23 cellular contexts compared by ENCODE assay signal in genomic region chr9:112110094-112110772, GRCh38.
A peak's percentile ranks its signal among the peaks of the same experiment; 100 is the strongest.
DNase-seq lines count a peak whose midpoint lies in the region; ATAC-seq and TF ChIP-seq lines count a peak whose summit lies in the region.
"Had no signal": no experiment of that assay in that cellular context is flagged by ENCODE, and none has a peak within 500 bp of the region (broad histone marks: within the 10 kb centered on the region; RNA-seq: fewer than 3 reads in every experiment).

No MANE protein-coding gene starts in this region.

- H3K9me3 ChIP-seq in CD4-positive, CD25-positive, alpha-beta regulatory T cell (ENCODE audit: control insufficient read depth in 2 of 2, low read length in 2 of 2) = no peaks in the 10 kb centered on the region
- H3K9me3 ChIP-seq: heart left ventricle, left lung, right lobe of liver, tibial nerve had no signal

- no peak for TF ChIP-seq CTCF in epithelial cell of esophagus (IDR thresholded peaks at IDR 0.05; ENCODE audit: insufficient read depth, low read depth, low read length, missing control alignments)

- H3K27me3 Mint-ChIP-seq in CD4-positive, CD25-positive, alpha-beta regulatory T cell = no peaks in the 10 kb centered on the region
- H3K27me3 Mint-ChIP-seq in naive B cell = no peaks in the 10 kb centered on the region
- H3K27me3 Mint-ChIP-seq: activated CD4-positive, alpha-beta T cell treated with anti-CD3 and anti-CD28 coated beads, Interleukin-2, amount 10 ng/mL, durations not matched to agents 7 days and 5 days; IgD-negative memory B cell; naive thymus-derived CD8-positive, alpha-beta T cell; stimulated activated naive CD8-positive, alpha-beta T cell treated with anti-CD3 and anti-CD28 coated beads, Interleukin-15, Interleukin-2, amounts not matched to agents 100 ng/mL and 50 ng/mL, for 24 hours had no signal

- no peaks in the 10 kb centered on the region for H3K4me1 ChIP-seq in CD4-positive, CD25-positive, alpha-beta regulatory T cell (ENCODE audit: control insufficient read depth, insufficient read depth, low read length, poor library complexity, severe bottlenecking)
- H3K4me1 ChIP-seq: left lung, tibial nerve had no signal

- no peak for DNase-seq in CD4-positive, CD25-positive, alpha-beta regulatory T cell
- DNase-seq in LoVo (ENCODE audit: low spot score) = peak; percentile 67
- DNase-seq in epithelial cell of esophagus (ENCODE audit: low read depth) = peak; percentile 81
- DNase-seq in naive B cell = no peak
- DNase-seq in NCI-H2107 (lab: John Stamatoyannopoulos, UW) = no peak
- no peak for DNase-seq in NCI-H446 (lab: John Stamatoyannopoulos, UW)
- no peak for DNase-seq in SIG-M5 treated with dmso at 0.1 percent for 504 hours (lab: John Stamatoyannopoulos, UW; ENCODE audit: unreplicated experiment)
- DNase-seq: activated CD4-positive, alpha-beta T cell treated with anti-CD3 and anti-CD28 coated beads, Interleukin-2, amount 10 ng/mL, durations not matched to agents 7 days and 5 days; activated naive CD4-positive, alpha-beta T cell treated with anti-CD3 and anti-CD28 coated beads, Interleukin-2, amount 50 U/mL, for 16 hours; CD8-positive, alpha-beta T cell; heart left ventricle; left lung; MM.1S; naive thymus-derived CD8-positive, alpha-beta T cell; NCI-H2081 treated with DMSO at 0.1 percent for 48 hours; posterior cingulate gyrus; right lobe of liver had no signal

- no peaks in the 10 kb centered on the region for H3K9me3 Mint-ChIP-seq in CD4-positive, CD25-positive, alpha-beta regulatory T cell
- no peaks in the 10 kb centered on the region for H3K9me3 Mint-ChIP-seq in naive B cell
- H3K9me3 Mint-ChIP-seq: activated CD4-positive, alpha-beta T cell treated with anti-CD3 and anti-CD28 coated beads, Interleukin-2, amount 10 ng/mL, durations not matched to agents 7 days and 5 days; activated T-helper 1 cell treated with anti-CD3 and anti-CD28 coated beads, Interleukin-12 subunit alpha, Interleukin-12 subunit beta, Interleukin-2, Interleukin-4 antibody, amounts not matched to agents 30 ng/mL and 10 ng/mL and 1 ng/mL, durations not matched to agents 14 hours and 24 hours and 36 hours; CD8-positive, alpha-beta T cell; IgD-negative memory B cell; naive thymus-derived CD8-positive, alpha-beta T cell; stimulated activated naive CD8-positive, alpha-beta T cell treated with anti-CD3 and anti-CD28 coated beads, Interleukin-15, Interleukin-2, amounts not matched to agents 100 ng/mL and 50 ng/mL, for 24 hours had no signal

- no peak overlapping the region for H3K4me3 ChIP-seq in CD4-positive, CD25-positive, alpha-beta regulatory T cell (ENCODE audit: low read depth, low read length)
- no peak overlapping the region for H3K4me3 ChIP-seq in epithelial cell of esophagus (ENCODE audit: low read length)
- H3K4me3 ChIP-seq: heart left ventricle, left lung, right lobe of liver, tibial nerve had no signal

- no peaks in the 10 kb centered on the region for H3K27me3 ChIP-seq in CD4-positive, CD25-positive, alpha-beta regulatory T cell (ENCODE audit: control insufficient read depth, insufficient read depth, low read length)
- H3K27me3 ChIP-seq: heart left ventricle, left lung, right lobe of liver, tibial nerve had no signal

- no peak overlapping the region for H3K27ac ChIP-seq in CD4-positive, CD25-positive, alpha-beta regulatory T cell (ENCODE audit: insufficient read depth, low read length, poor library complexity, severe bottlenecking)
- H3K27ac ChIP-seq: heart left ventricle, left lung, right lobe of liver, tibial nerve had no signal

- H3K36me3 ChIP-seq in CD4-positive, CD25-positive, alpha-beta regulatory T cell (ENCODE audit: control insufficient read depth, insufficient read depth, low read length) = peaks cover 4% of the 10 kb centered on the region
- H3K36me3 ChIP-seq: right lobe of liver, tibial nerve had no signal

- H3K4me3 Mint-ChIP-seq in CD4-positive, CD25-positive, alpha-beta regulatory T cell = no peak overlapping the region
- H3K4me3 Mint-ChIP-seq in naive B cell = peak overlapping the region in 7 of 8 donors; percentile 16 to 79 (median 46)
- H3K4me3 Mint-ChIP-seq: activated CD4-positive, alpha-beta T cell treated with anti-CD3 and anti-CD28 coated beads, Interleukin-2, amount 10 ng/mL, durations not matched to agents 7 days and 5 days; activated T-helper 1 cell treated with anti-CD3 and anti-CD28 coated beads, Interleukin-12 subunit alpha, Interleukin-12 subunit beta, Interleukin-2, Interleukin-4 antibody, amounts not matched to agents 30 ng/mL and 10 ng/mL and 1 ng/mL, durations not matched to agents 14 hours and 24 hours and 36 hours; CD8-positive, alpha-beta T cell; IgD-negative memory B cell; naive thymus-derived CD8-positive, alpha-beta T cell; stimulated activated naive CD8-positive, alpha-beta T cell treated with anti-CD3 and anti-CD28 coated beads, Interleukin-15, Interleukin-2, amounts not matched to agents 100 ng/mL and 50 ng/mL, for 24 hours had no signal

- peak overlapping the region in 2 of 3 donors; percentile 26 to 73 for H3K27ac Mint-ChIP-seq in CD4-positive, CD25-positive, alpha-beta regulatory T cell
- H3K27ac Mint-ChIP-seq in naive B cell = peak overlapping the region in 1 of 6 donors; percentile 51
- H3K27ac Mint-ChIP-seq: activated CD4-positive, alpha-beta T cell treated with anti-CD3 and anti-CD28 coated beads, Interleukin-2, amount 10 ng/mL, durations not matched to agents 7 days and 5 days; activated T-helper 1 cell treated with anti-CD3 and anti-CD28 coated beads, Interleukin-12 subunit alpha, Interleukin-12 subunit beta, Interleukin-2, Interleukin-4 antibody, amounts not matched to agents 30 ng/mL and 10 ng/mL and 1 ng/mL, durations not matched to agents 14 hours and 24 hours and 36 hours; CD8-positive, alpha-beta T cell; IgD-negative memory B cell had no signal

- no peak for ATAC-seq in CD4-positive, CD25-positive, alpha-beta regulatory T cell (ENCODE audit: low read depth in 2 of 2)
- no peak for ATAC-seq in naive B cell (ENCODE audit: low read depth in 2 of 2)
- ATAC-seq in HG03571 (IDR thresholded peaks at IDR 0.05; ENCODE audit: unreplicated experiment) = no peak
- ATAC-seq: CD8-positive, alpha-beta T cell; heart left ventricle; left lung; naive thymus-derived CD8-positive, alpha-beta T cell; SK-N-SH treated with all-trans-retinoic acid at 6 μM for 48 hours had no signal

- H3K36me3 Mint-ChIP-seq in CD4-positive, CD25-positive, alpha-beta regulatory T cell = peaks cover 12% of the 10 kb centered on the region
- H3K36me3 Mint-ChIP-seq in naive B cell = no peaks in the 10 kb centered on the region

- H3K4me1 Mint-ChIP-seq in CD4-positive, CD25-positive, alpha-beta regulatory T cell = peaks cover 0 to 3% (median 0%) of the 10 kb centered on the region in 4 donors
- H3K4me1 Mint-ChIP-seq in naive B cell = peaks cover 24 to 78% (median 59%) of the 10 kb centered on the region in 3 donors
- H3K4me1 Mint-ChIP-seq: activated CD4-positive, alpha-beta T cell treated with anti-CD3 and anti-CD28 coated beads, Interleukin-2, amount 10 ng/mL, durations not matched to agents 7 days and 5 days had no signal

Comparison
In these comparisons a context has a peak if more than half of its experiments do, and no peak if none do; other contexts are left out.
1. DNase-seq: peak in LoVo (single experiment) and epithelial cell of esophagus (single experiment); none in CD4-positive, CD25-positive, alpha-beta regulatory T cell (0 of 3), naive B cell (single experiment), NCI-H2107 (single experiment), NCI-H446 (0 of 2) and SIG-M5 treated with dmso at 0.1 percent for 504 hours (single experiment).
2. H3K4me3 Mint-ChIP-seq: peak in naive B cell (7 of 8); none in CD4-positive, CD25-positive, alpha-beta regulatory T cell (0 of 4).